In the genomic region with DNA sequence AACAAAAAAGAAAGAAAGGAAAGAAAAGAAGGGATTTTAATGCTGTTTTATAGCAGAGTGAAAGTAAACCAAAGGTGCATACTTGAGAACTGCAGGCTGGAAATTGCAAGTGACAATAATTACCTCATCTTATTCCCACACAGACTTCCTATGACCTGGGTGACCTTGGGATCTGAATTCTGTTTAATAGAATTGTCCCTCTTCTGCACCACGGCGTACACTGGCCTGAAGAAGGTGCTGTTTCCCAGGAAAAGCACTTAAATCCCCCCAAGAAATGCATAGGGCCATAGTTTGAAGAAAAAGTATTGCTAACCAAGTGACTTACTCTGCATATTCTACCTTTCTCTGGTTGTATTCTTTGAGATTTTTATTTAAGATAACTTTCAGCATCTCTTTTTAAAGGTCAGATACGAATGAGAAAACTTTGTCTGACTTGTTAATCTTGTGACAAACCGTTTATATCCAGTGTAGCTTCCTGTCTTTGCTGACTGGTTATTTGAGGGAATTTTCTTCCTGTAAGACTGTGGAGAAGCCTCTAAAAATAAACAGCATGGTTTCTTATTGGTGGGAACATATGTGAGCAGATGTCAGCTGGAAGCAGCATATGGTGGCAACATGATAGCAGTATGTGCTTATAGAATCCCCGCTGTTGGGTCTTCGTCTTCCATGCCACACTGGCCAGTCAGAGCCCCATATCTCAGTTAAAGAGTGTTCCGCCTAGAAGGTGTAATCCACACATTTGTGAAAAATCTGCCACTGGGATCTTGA, we compare ENCODE assay signal across 8 cellular contexts. TPM values are rescaled to one million over a fixed set of nuclear protein-coding genes. Genes with fewer than 3 reads are reported as not detected.
A peak's percentile ranks its signal among the peaks of the same experiment; 100 is the strongest.
DNase-seq lines count a peak whose midpoint lies in the region; ATAC-seq and TF ChIP-seq lines count a peak whose summit lies in the region.

No MANE protein-coding gene starts in this region.

- peaks cover 41% of the 10 kb centered on the region for H3K4me1 Mint-ChIP-seq in mesothelial cell of epicardium

- no peak overlapping the region for H3K4me3 ChIP-seq in astrocyte of the cerebellum (ENCODE audit: low read depth, low read length)
- H3K4me3 ChIP-seq in MG63, result no peak overlapping the region

- ATAC-seq in GM19035 (IDR thresholded peaks at IDR 0.05; ENCODE audit: unreplicated experiment), result no peak
- ATAC-seq in HG03280 (IDR thresholded peaks at IDR 0.05; ENCODE audit: unreplicated experiment), result no peak

- H3K9me3 ChIP-seq in MG63, result no peaks in the 10 kb centered on the region

- no peaks in the 10 kb centered on the region for H3K27me3 Mint-ChIP-seq in mesothelial cell of epicardium (ENCODE audit: low read depth)

- in situ Hi-C loops in astrocyte of the cerebellum (cut with HindIII; ENCODE audit: low sequenced_read_pairs), result no loop called here

- TF ChIP-seq CTCF in astrocyte of the cerebellum (IDR thresholded peaks at IDR 0.05; ENCODE audit: low read depth, low read length, missing control alignments) (peak; percentile 66), mesothelial cell of epicardium (IDR thresholded peaks at IDR 0.05; ENCODE audit: unreplicated experiment) (no peak)

- H3K4me3 Mint-ChIP-seq in mesothelial cell of epicardium, result no peak overlapping the region

- peaks cover 3% of the 10 kb centered on the region for H3K36me3 Mint-ChIP-seq in mesothelial cell of epicardium

- H3K27ac Mint-ChIP-seq in mesothelial cell of epicardium, result peak overlapping the region; percentile 73

- no peaks in the 10 kb centered on the region for H3K36me3 ChIP-seq in MG63

- no peaks in the 10 kb centered on the region for H3K9me3 Mint-ChIP-seq in mesothelial cell of epicardium

- DNase-seq in EH (ENCODE audit: low read depth) (peak; percentile 71), NAMALWA (ENCODE audit: low spot score) (peak; percentile 34), astrocyte of the cerebellum (ENCODE audit: low read depth) (no peak), mesothelial cell of epicardium (ENCODE audit: low spot score in 2 of 2, unreplicated experiment in 2 of 2) (no peak), MG63 (no peak)
- no peak for DNase-seq in activated CD4-positive, alpha-beta T cell treated with anti-CD3 and anti-CD28 coated beads for 48 hours

- no peaks in the 10 kb centered on the region for H3K27me3 ChIP-seq in MG63

RNA-seq across cellular contexts. Expression of gene TGFB2, which starts 16.3 kb away (rescaled TPM):
- total RNA-seq in mesothelial cell of epicardium, result 45.3 to 51.0 TPM (median 50.6 TPM) in 3 replicates
- 0.05 and 0.92 TPM in 2 replicates for total RNA-seq in MG63 (2014; rRNA removed; shearing (Covaris generic); ENCODE audit: low replicate concordance)

Comparison
In these comparisons a context has a peak if more than half of its experiments do, and no peak if none do; other contexts are left out.
1. DNase-seq: peak in EH (single experiment) and NAMALWA (single experiment); none in astrocyte of the cerebellum (single experiment), mesothelial cell of epicardium (0 of 2), activated CD4-positive, alpha-beta T cell treated with anti-CD3 and anti-CD28 coated beads for 48 hours (single experiment) and MG63 (single experiment).
2. RNA of gene TGFB2, which starts 16.3 kb away (total RNA-seq): 45.3 to 51.0 TPM in mesothelial cell of epicardium; 0.05 to 0.92 TPM in MG63; every median in the first group is over 10 times any median in the second.